Comparison of ENCODE assay signal across 8 cellular contexts in the genomic region with DNA sequence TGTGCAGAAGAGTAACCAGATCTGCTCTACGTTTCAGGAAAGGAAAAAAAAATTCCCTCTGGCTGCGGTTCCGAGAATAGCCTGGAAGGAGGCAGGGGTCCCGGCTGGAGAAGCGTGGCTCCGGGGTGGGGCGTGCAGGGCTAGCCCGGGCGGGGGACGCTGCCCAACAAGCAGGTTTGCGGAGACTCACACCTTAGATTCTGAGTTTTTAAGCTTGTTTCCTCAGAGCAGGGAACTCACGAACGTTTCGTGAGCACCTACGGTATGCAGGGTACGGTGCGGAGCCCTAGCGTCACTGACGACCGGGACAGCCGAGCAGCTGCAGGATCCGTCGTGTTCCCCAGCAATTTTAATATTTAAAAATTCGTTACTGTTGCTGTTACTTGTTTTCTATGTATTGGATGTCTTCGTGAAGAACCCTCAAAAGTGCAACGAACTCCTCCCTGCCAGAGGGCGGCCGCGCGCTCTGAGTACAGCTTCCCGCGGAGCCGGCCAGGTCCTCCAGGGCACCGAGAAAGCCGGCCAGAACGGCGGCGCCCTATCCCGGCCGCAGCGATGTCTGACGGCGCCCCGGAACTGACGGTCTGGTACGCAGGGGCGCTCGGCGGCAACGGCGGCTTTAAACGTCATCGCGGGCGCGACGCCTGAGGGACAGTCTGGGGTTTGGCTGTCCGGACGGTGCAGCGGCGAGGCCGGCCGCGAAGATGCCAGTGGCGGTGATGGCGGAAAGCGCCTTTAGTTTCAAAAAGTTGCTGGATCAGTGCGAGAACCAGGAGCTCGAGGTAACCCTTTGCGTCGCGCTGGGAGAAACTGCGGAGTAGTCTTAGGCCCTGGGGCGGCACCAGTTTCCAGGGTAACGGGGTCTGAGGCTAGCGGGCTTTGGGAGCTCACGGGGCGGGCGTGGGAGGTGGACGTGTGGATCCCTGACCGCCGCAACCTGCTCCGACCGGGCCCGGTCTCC. TPM values are rescaled to one million over a fixed set of nuclear protein-coding genes. Genes with fewer than 3 reads are reported as not detected.
DNase-seq lines count a peak whose midpoint lies in the region; ATAC-seq and TF ChIP-seq lines count a peak whose summit lies in the region.

A gene (plus strand): TSS at position 629 of the 961 bp plus-strand sequence. CDS start 76 bp downstream, at position 705.

- peak; percentile 97 for ATAC-seq in foreskin keratinocyte

- in situ Hi-C loops in SK-MEL-5 (cut with HindIII; ENCODE audit: low pct_unique_long_range_greater_than_20kb, low sequenced_read_pairs), result no loop called here

- TF ChIP-seq CTCF in foreskin keratinocyte (conservative IDR thresholded peaks at IDR 0.05), result peak; percentile 55

- DNase-seq in GM03348 (ENCODE audit: low spot score) (peak; percentile 96), HEK293T (ENCODE audit: extremely low spot score) (peak; percentile 86), MV-4-11 (lab: John Stamatoyannopoulos, UW) (peak; percentile 84), SK-MEL-5 (ENCODE audit: low read depth, low spot score) (peak; percentile 91), foreskin keratinocyte (peak; percentile 67 to 87)
- peak; percentile 91 for DNase-seq in activated naive CD4-positive, alpha-beta T cell treated with Interleukin-2 at 50 U/mL for 16 hours

- H3K36me3 ChIP-seq in neuron (ENCODE audit: insufficient read depth, low read length) (peaks cover 22% of the 10 kb centered on the region), subcutaneous abdominal adipose tissue (ENCODE audit: control insufficient read depth in 5 of 5, insufficient read depth in 5 of 5, low read length in 5 of 5) (peaks cover 3 to 14% (median 10%) of the 10 kb centered on the region in 5 donors)

- H2AFZ ChIP-seq in neuron (ENCODE audit: low read depth, low read length), result peak within 1 kb of the TSS; percentile 83

- peak within 1 kb of the TSS; percentile 90 to 98 (median 93) for H3K9ac ChIP-seq in subcutaneous abdominal adipose tissue (ENCODE audit: low read length in 5 of 5)

- CTCF ChIA-PET in HEK293T (lab: Yijun Ruan, JAX), result interaction anchor here (0.5 to 1.0 kb wide), 3 partner anchors 8 to 1319 kb away, joined by 3 to 4 read pairs (median 3); no protein-coding TSS in a partner anchor

- H3K4me1 ChIP-seq in foreskin keratinocyte, result peaks cover 10% of the 10 kb centered on the region
- peaks cover 25% of the 10 kb centered on the region for H3K4me1 ChIP-seq in neuron (ENCODE audit: insufficient read depth, low read length)
- peaks cover 0 to 22% (median 20%) of the 10 kb centered on the region in 5 donors for H3K4me1 ChIP-seq in subcutaneous abdominal adipose tissue (ENCODE audit: control insufficient read depth in 5 of 5, insufficient read depth in 5 of 5, low read length in 5 of 5)

- H3K27me3 ChIP-seq in foreskin keratinocyte (no peaks in the 10 kb centered on the region), neuron (ENCODE audit: insufficient read depth, low read length) (no peaks in the 10 kb centered on the region), subcutaneous abdominal adipose tissue (ENCODE audit: control insufficient read depth in 5 of 5, insufficient read depth in 4 of 5, low read length in 5 of 5) (no peaks in the 10 kb centered on the region)

- H3K27ac ChIP-seq in foreskin keratinocyte (peak within 1 kb of the TSS; percentile 43), subcutaneous abdominal adipose tissue (ENCODE audit: low read depth, low read length) (peak within 1 kb of the TSS; percentile 85)

- H3K4me3 ChIP-seq in neuron (ENCODE audit: low read length), result peak within 1 kb of the TSS; percentile 93
- peak within 1 kb of the TSS; percentile 84 to 98 (median 95) for H3K4me3 ChIP-seq in subcutaneous abdominal adipose tissue (ENCODE audit: low read depth in 1 of 5, low read length in 5 of 5)

- POLR2A ChIA-PET in HEK293T (lab: Yijun Ruan, JAX), result interaction anchor here (0.7 to 2.1 kb wide), 6 partner anchors 9 to 205 kb away, joined by 3 to 8 read pairs (median 4); no protein-coding TSS in a partner anchor

- H3K9me3 ChIP-seq in neuron (ENCODE audit: low read length), result no peaks in the 10 kb centered on the region
- no peaks in the 10 kb centered on the region for H3K9me3 ChIP-seq in subcutaneous abdominal adipose tissue (ENCODE audit: control insufficient read depth in 5 of 5, low read length in 5 of 5)

TF ChIP-seq in HEK293T, 16 proteins besides CTCF, POLR2A, EP300 and RAD21:
- TF ChIP-seq ZNF384 (IDR thresholded peaks at IDR 0.05) (no peak), NFRKB (IDR thresholded peaks at IDR 0.05) (no peak), FOXK2 (IDR thresholded peaks at IDR 0.05) (no peak), ELF4 (IDR thresholded peaks at IDR 0.05) (peak; percentile 71), L3MBTL2 (conservative IDR thresholded peaks at IDR 0.05) (peak; percentile 83), HDGF (IDR thresholded peaks at IDR 0.05; ENCODE audit: borderline replicate concordance) (no peak), FOXM1 (IDR thresholded peaks at IDR 0.05; ENCODE audit: borderline replicate concordance) (no peak), FOXA1 (IDR thresholded peaks at IDR 0.05) (no peak)

RNA-seq across cellular contexts. Expression of the gene that starts here (rescaled TPM):
- 234 and 271 TPM in 2 replicates for total RNA-seq in SK-MEL-5 (2014; rRNA removed; shearing (Covaris generic))
- 147 and 161 TPM in 2 replicates for polyA plus RNA-seq in SK-MEL-5 (2015; cell fraction: cytosol; rRNA removed)
- polyA plus RNA-seq in SK-MEL-5 (2015; cell fraction: nucleus; rRNA removed), result 94.8 and 103 TPM in 2 replicates
- 94.8 and 102 TPM in 2 replicates for total RNA-seq in foreskin keratinocyte
- polyA plus RNA-seq in foreskin keratinocyte, result 74.3 and 91.3 TPM in 2 replicates

Comparison
In these comparisons a context has a peak if more than half of its experiments do, and no peak if none do; other contexts are left out.
1. Peak in every context shown above with its lines: DNase-seq, ATAC-seq, H3K4me3 ChIP-seq and H3K27ac ChIP-seq.